In genomic region chr6:125787791-125788190, GRCh38 we compare ENCODE assay signal across 11 cellular contexts. TPM values are rescaled to one million over a fixed set of nuclear protein-coding genes. Genes with fewer than 3 reads are reported as not detected.
DNase-seq lines count a peak whose midpoint lies in the region; ATAC-seq and TF ChIP-seq lines count a peak whose summit lies in the region.
"Had no signal": no experiment of that assay in that cellular context is flagged by ENCODE, and none has a peak within 500 bp of the region (broad histone marks: within the 10 kb centered on the region; RNA-seq: fewer than 3 reads in every experiment).

No MANE protein-coding gene starts in this region.

- H2AFZ ChIP-seq in mesenchymal stem cell (ENCODE audit: low read depth, low read length), result no peak overlapping the region

- TF ChIP-seq CTCF in CD4-positive, alpha-beta T cell (IDR thresholded peaks at IDR 0.05), result no peak
- TF ChIP-seq CTCF in HEK293 (tag by site-specific recombination; IDR thresholded peaks at IDR 0.05) (no peak), suprapubic skin (IDR thresholded peaks at IDR 0.05) (no peak), nephron progenitor cell (IDR thresholded peaks at IDR 0.05) (no peak)

- intact Hi-C loops in CD4-positive, alpha-beta T cell (cut with DNase I, micrococcal nuclease), result loop anchor here in 1 of 2 experiments (10.0 kb wide), 1 partner anchor 1477 kb away; the partner anchor contains the start of gene RNF146

- DNase-seq in CD4-positive, alpha-beta T cell, result no peak
- DNase-seq in adipocyte (ENCODE audit: low read depth), result peak; percentile 61
- no peak for DNase-seq in mesenchymal stem cell
- DNase-seq in suprapubic skin (ENCODE audit: low spot score in 2 of 2), result no peak
- no peak for DNase-seq in inferior parietal cortex (ENCODE audit: extremely low spot score)
- DNase-seq in nephron progenitor cell, result no peak
- DNase-seq: central memory CD4-positive, alpha-beta T cell; stimulated activated CD4-positive, alpha-beta T cell treated with anti-CD3 and anti-CD28 coated beads, Interleukin-4, amount 100 ng/mL, for 24 hours had no signal

- H2BK5ac ChIP-seq in mesenchymal stem cell (ENCODE audit: low read depth, low read length, poor library complexity, severe bottlenecking), result no peak overlapping the region

- H3K27ac Mint-ChIP-seq in CD4-positive, alpha-beta T cell, result peak overlapping the region; percentile 73
- H3K27ac Mint-ChIP-seq in nephron progenitor cell, result no peak overlapping the region

- ATAC-seq in CD4-positive, alpha-beta T cell (ENCODE audit: poor library complexity), result no peak
- ATAC-seq in GM18519 (IDR thresholded peaks at IDR 0.05; ENCODE audit: low FRiP score, unreplicated experiment), result no peak

- CTCF ChIA-PET in CD4-positive, alpha-beta T cell (lab: Charles Lee), result no interaction called here
- CTCF ChIA-PET in HEK293 (lab: Yijun Ruan, JAX), result interaction anchor here (0.7 to 3.5 kb wide), 7 partner anchors 8 to 187 kb away, joined by 3 to 30 read pairs (median 5); no protein-coding TSS in a partner anchor

- H3K14ac ChIP-seq in mesenchymal stem cell (ENCODE audit: low read length in 2 of 2), result no peak overlapping the region

- H3K4me2 ChIP-seq in mesenchymal stem cell (ENCODE audit: low read length, poor library complexity, severe bottlenecking), result no peak overlapping the region

- no peak overlapping the region for H3K23ac ChIP-seq in mesenchymal stem cell (ENCODE audit: low read length in 2 of 2)

- H3K79me1 ChIP-seq in mesenchymal stem cell (replicated peaks; ENCODE audit: low read length, poor library complexity, severe bottlenecking), result peaks cover 3% of the 10 kb centered on the region

- H3K27me3 Mint-ChIP-seq in CD4-positive, alpha-beta T cell, result no peaks in the 10 kb centered on the region
- H3K27me3 Mint-ChIP-seq in nephron progenitor cell (ENCODE audit: low read depth, poor library complexity), result peaks cover 2% of the 10 kb centered on the region

- H2BK15ac ChIP-seq in mesenchymal stem cell (ENCODE audit: low read depth, poor library complexity, severe bottlenecking), result no peak overlapping the region

- no peak for TF ChIP-seq POLR2A in suprapubic skin (IDR thresholded peaks at IDR 0.05)

- H3K36me3 Mint-ChIP-seq in CD4-positive, alpha-beta T cell (ENCODE audit: low read depth), result peaks cover 28% of the 10 kb centered on the region
- H3K36me3 Mint-ChIP-seq in nephron progenitor cell (ENCODE audit: low read depth), result no peaks in the 10 kb centered on the region

- H3K9me3 ChIP-seq in CD4-positive, alpha-beta T cell (ENCODE audit: control insufficient read depth, low read length), result no peaks in the 10 kb centered on the region
- H3K9me3 ChIP-seq in HEK293 (ENCODE audit: control insufficient read depth, insufficient read depth, low read depth, low read length) (no peaks in the 10 kb centered on the region), adipocyte (ENCODE audit: control insufficient read depth, low read length) (no peaks in the 10 kb centered on the region), mesenchymal stem cell (ENCODE audit: control insufficient read depth, low read length) (no peaks in the 10 kb centered on the region), suprapubic skin (no peaks in the 10 kb centered on the region)

- no peak for TF ChIP-seq EP300 in suprapubic skin (IDR thresholded peaks at IDR 0.05)

- no peak overlapping the region for H3K18ac ChIP-seq in mesenchymal stem cell (ENCODE audit: low read depth in 1 of 2, low read length in 2 of 2)

- H3K4me3 ChIP-seq in HEK293 (ENCODE audit: low read depth, low read length) (no peak overlapping the region), adipocyte (ENCODE audit: low read length) (no peak overlapping the region), mesenchymal stem cell (ENCODE audit: insufficient read depth in 1 of 2, low read depth in 1 of 2, low read length in 2 of 2) (no peak overlapping the region), suprapubic skin (no peak overlapping the region)
- H3K4me3 ChIP-seq: lung had no signal

- H3K4me3 Mint-ChIP-seq in CD4-positive, alpha-beta T cell, result peak overlapping the region; percentile 57
- H3K4me3 Mint-ChIP-seq in nephron progenitor cell, result no peak overlapping the region

- no peaks in the 10 kb centered on the region for H3K27me3 ChIP-seq in CD4-positive, alpha-beta T cell (ENCODE audit: control insufficient read depth, insufficient read depth, low read length)
- H3K27me3 ChIP-seq in adipocyte (replicated peaks; ENCODE audit: control insufficient read depth, insufficient read depth, low read length) (no peaks in the 10 kb centered on the region), mesenchymal stem cell (ENCODE audit: control insufficient read depth in 1 of 2, insufficient read depth in 1 of 2, low read length in 2 of 2) (no peaks in the 10 kb centered on the region), suprapubic skin (no peaks in the 10 kb centered on the region)

- no peak overlapping the region for H3K4ac ChIP-seq in mesenchymal stem cell (ENCODE audit: low read depth in 1 of 2, low read length in 2 of 2)

- H2AK5ac ChIP-seq in mesenchymal stem cell (ENCODE audit: low read length, severe bottlenecking), result no peak overlapping the region

- H3K36me3 ChIP-seq in HEK293 (ENCODE audit: control insufficient read depth in 2 of 2, insufficient read depth in 1 of 2, low read length in 2 of 2) (no peaks in the 10 kb centered on the region), adipocyte (ENCODE audit: control insufficient read depth, insufficient read depth, low read length, severe bottlenecking) (no peaks in the 10 kb centered on the region), mesenchymal stem cell (ENCODE audit: control insufficient read depth in 1 of 2, insufficient read depth in 2 of 2, low read depth in 1 of 2, low read length in 2 of 2) (no peaks in the 10 kb centered on the region), suprapubic skin (no peaks in the 10 kb centered on the region)

- H2BK12ac ChIP-seq in mesenchymal stem cell (ENCODE audit: low read length in 2 of 2), result no peak overlapping the region

- no peak overlapping the region for H4K8ac ChIP-seq in mesenchymal stem cell (ENCODE audit: low read length)

- peaks cover 38% of the 10 kb centered on the region for H3K4me1 Mint-ChIP-seq in CD4-positive, alpha-beta T cell (ENCODE audit: low read depth)
- H3K4me1 Mint-ChIP-seq in nephron progenitor cell, result peaks cover 32% of the 10 kb centered on the region

- POLR2A ChIA-PET in CD4-positive, alpha-beta T cell (lab: Charles Lee), result no interaction called here
- POLR2A ChIA-PET in HEK293 (lab: Yijun Ruan, JAX), result no interaction called here

- H3K27ac ChIP-seq in CD4-positive, alpha-beta T cell (ENCODE audit: low read depth, low read length), result no peak overlapping the region
- H3K27ac ChIP-seq in HEK293 (ENCODE audit: extremely low read depth, low read depth, low read length) (no peak overlapping the region), mesenchymal stem cell (ENCODE audit: low read length, poor library complexity, severe bottlenecking) (no peak overlapping the region), suprapubic skin (no peak overlapping the region)

- H2BK120ac ChIP-seq in mesenchymal stem cell (ENCODE audit: low read depth, low read length), result no peak overlapping the region

- H3K9ac ChIP-seq in adipocyte (ENCODE audit: low read length), result peak overlapping the region; percentile 58
- H3K9ac ChIP-seq in mesenchymal stem cell (ENCODE audit: low read length), result peak overlapping the region; percentile 12

- H4K91ac ChIP-seq in mesenchymal stem cell (ENCODE audit: low read length), result no peak overlapping the region

- H3K9me3 Mint-ChIP-seq in CD4-positive, alpha-beta T cell, result no peaks in the 10 kb centered on the region
- H3K9me3 Mint-ChIP-seq in nephron progenitor cell, result peaks cover under 1% of the 10 kb centered on the region

- H3K4me1 ChIP-seq in HEK293 (ENCODE audit: control insufficient read depth, insufficient read depth, low read length), result peaks cover 13% of the 10 kb centered on the region; the same call in 1 of the 2 replicates
- peaks cover 48% of the 10 kb centered on the region for H3K4me1 ChIP-seq in adipocyte (ENCODE audit: control insufficient read depth, insufficient read depth, low read length)
- peaks cover 8% of the 10 kb centered on the region for H3K4me1 ChIP-seq in mesenchymal stem cell (ENCODE audit: control insufficient read depth, insufficient read depth, low read depth, low read length)
- H3K4me1 ChIP-seq in suprapubic skin, result peaks cover 37% of the 10 kb centered on the region

- 42% methylated on average over 2 of the region's 2 CpGs for WGBS in mesenchymal stem cell
- 42% methylated on average over 2 of the region's 2 CpGs for WGBS in suprapubic skin

TF ChIP-seq in HEK293, 187 proteins besides CTCF, POLR2A, EP300 and RAD21:
- peak; percentile 48 for TF ChIP-seq ZNF654 (tag by site-specific recombination; IDR thresholded peaks at IDR 0.05; ENCODE audit: low read depth)
- TF ChIP-seq PRDM6 (tag by site-specific recombination; IDR thresholded peaks at IDR 0.05), result peak; percentile 14; the same call in 1 of the 2 replicates
- TF ChIP-seq ZNF350 (tag by site-specific recombination; IDR thresholded peaks at IDR 0.05), result no peak

RNA-seq across cellular contexts. Expression of gene NCOA7, which starts 3.0 kb away (rescaled TPM):
- total RNA-seq in CD4-positive, alpha-beta T cell, result 10 to 100 TPM; 34.6 to 35.7 TPM
- 22.8 TPM for polyA plus RNA-seq in mesenchymal stem cell (2013, experiment 1 of 2)
- 21.7 TPM for polyA plus RNA-seq in mesenchymal stem cell (2013, experiment 2 of 2)
- 10 to 100 TPM; 11.1 to 28.4 (median 22.1) TPM for total RNA-seq in suprapubic skin

RNA-seq across cellular contexts. Expression of gene HEY2, which starts 38.4 kb away (rescaled TPM):
- total RNA-seq in CD4-positive, alpha-beta T cell, result under 1 TPM; 0.08 to 0.30 TPM
- 0.29 TPM for polyA plus RNA-seq in mesenchymal stem cell (2013, experiment 1 of 2)
- 0.25 TPM for polyA plus RNA-seq in mesenchymal stem cell (2013, experiment 2 of 2)
- total RNA-seq in suprapubic skin, result 1 to 10 TPM in 3 of 4 donors, under 1 TPM in 1; 0.76 to 3.0 (median 1.9) TPM
